17 cellular contexts compared by ENCODE assay signal in the genomic region with DNA sequence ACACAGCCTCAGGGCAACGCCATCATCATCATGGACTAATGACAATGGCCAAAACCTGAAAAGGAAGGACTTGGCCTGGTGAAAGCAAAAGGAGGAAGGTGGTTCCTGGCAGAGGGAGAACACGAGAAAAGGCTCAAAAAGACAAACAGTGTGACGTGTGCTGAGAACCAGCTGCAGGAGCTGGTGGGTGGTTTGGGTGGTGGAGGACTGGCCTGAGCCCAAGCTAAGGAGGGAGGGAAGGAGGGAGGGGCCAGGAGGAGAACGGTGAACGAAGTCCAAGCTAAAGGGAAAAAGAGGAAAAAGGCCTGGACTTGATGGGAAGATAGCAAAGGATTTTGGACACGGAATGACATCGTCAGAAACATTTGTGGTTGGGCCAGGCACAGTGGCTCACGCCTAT.
DNase-seq lines count a peak whose midpoint lies in the region; ATAC-seq and TF ChIP-seq lines count a peak whose summit lies in the region.
"Had no signal": no experiment of that assay in that cellular context is flagged by ENCODE, and none has a peak within 500 bp of the region (broad histone marks: within the 10 kb centered on the region; RNA-seq: fewer than 3 reads in every experiment).

No MANE protein-coding gene starts in this region.

- no peak overlapping the region for H4K5ac ChIP-seq in IMR-90 (ENCODE audit: low read depth, low read length)

- in situ Hi-C loops in IMR-90 (cut with MboI; ENCODE audit: low sequenced_read_pairs): no loop called here

- no peaks in the 10 kb centered on the region for H3K36me3 ChIP-seq in IMR-90 (ENCODE audit: control insufficient read depth, insufficient read depth, low read length)
- no peaks in the 10 kb centered on the region for H3K36me3 ChIP-seq in colonic mucosa
- H3K36me3 ChIP-seq: suprapubic skin had no signal

- no peak overlapping the region for H4K8ac ChIP-seq in IMR-90 (ENCODE audit: low read depth in 2 of 2, low read length in 2 of 2)

- WGBS in IMR-90 (ENCODE audit: extremely low coverage in 2 of 2, insufficient read length in 1 of 2), 2 experiments: 21% methylated on average over 3 of the region's 8 CpGs; no CpG with 5 or more reads in 1 of the 2 experiments

- peaks cover 12% of the 10 kb centered on the region for H3K27me3 Mint-ChIP-seq in nephron progenitor cell (ENCODE audit: low read depth, poor library complexity)
- H3K27me3 Mint-ChIP-seq: activated CD8-positive, alpha-beta T cell treated with anti-CD3 and anti-CD28 coated beads for 36 hours; natural killer cell treated with Interleukin-12 subunit alpha and Interleukin-12 subunit beta and Interleukin-15 and Interleukin-18, amount 100 ng/mL, for 72 hours had no signal

- H2BK5ac ChIP-seq in IMR-90 (ENCODE audit: low read depth, low read length, poor library complexity, severe bottlenecking): no peak overlapping the region

- peak overlapping the region; percentile 91 for H3K27ac Mint-ChIP-seq in nephron progenitor cell
- no peak overlapping the region for H3K27ac Mint-ChIP-seq in activated naive CD4-positive, alpha-beta T cell treated with anti-CD3 and anti-CD28 coated beads, Interleukin-2, amount 50 U/mL, for 72 hours
- H3K27ac Mint-ChIP-seq: activated CD8-positive, alpha-beta T cell treated with anti-CD3 and anti-CD28 coated beads for 36 hours; activated T-cell treated with anti-CD3 and anti-CD28 coated beads, Interleukin-2, amount 50 U/mL, for 72 hours; natural killer cell treated with Interleukin-12 subunit alpha and Interleukin-12 subunit beta and Interleukin-15 and Interleukin-18, amount 100 ng/mL, for 72 hours had no signal

- intact Hi-C loops in IMR-90 (cut with micrococcal nuclease) (no loop called here), colonic mucosa (cut with DNase I) (no loop called here)

- H3K4me3 ChIP-seq in AG10803 (ENCODE audit: low read length) (no peak overlapping the region), IMR-90 (ENCODE audit: insufficient read depth, low read depth, low read length) (no peak overlapping the region), colonic mucosa (no peak overlapping the region)
- H3K4me3 ChIP-seq: suprapubic skin had no signal

- H3K9ac ChIP-seq in IMR-90 (ENCODE audit: low read depth, low read length) (no peak overlapping the region), colonic mucosa (ENCODE audit: low read depth in 2 of 2, low read length in 2 of 2) (no peak overlapping the region)

- POLR2A ChIA-PET in IMR-90 (lab: Charles Lee; ENCODE audit: unreplicated experiment): no interaction called here

- H2AFZ ChIP-seq in IMR-90 (replicated peaks; ENCODE audit: low read length, poor library complexity): peak overlapping the region; percentile 13

- dilution Hi-C loops in IMR-90 (cut with HindIII; ENCODE audit: low sequenced_read_pairs, unreplicated experiment): no loop called here

- peaks cover 29% of the 10 kb centered on the region for H3K4me1 Mint-ChIP-seq in nephron progenitor cell

- H2BK15ac ChIP-seq in IMR-90 (ENCODE audit: low read depth, low read length): no peak overlapping the region

- no peak overlapping the region for H3K27ac ChIP-seq in IMR-90 (ENCODE audit: insufficient read depth, low read length)
- no peak overlapping the region for H3K27ac ChIP-seq in colonic mucosa
- H3K27ac ChIP-seq: suprapubic skin had no signal

- no TSS peak for BruUV-seq in IMR-90 (replicated peaks; lab: Mats Ljungman, UMichigan)

- no peak overlapping the region for H3K56ac ChIP-seq in IMR-90 (ENCODE audit: extremely low read depth, insufficient read depth, low read length)

- CTCF ChIA-PET in IMR-90 (lab: Yijun Ruan, JAX): no interaction called here

- peak overlapping the region; percentile 23; the same call in 1 of the 2 replicates for H2AK5ac ChIP-seq in IMR-90 (ENCODE audit: low read depth, low read length)

- H3K9me1 ChIP-seq in IMR-90 (ENCODE audit: insufficient read depth, low read length): peaks cover 4% of the 10 kb centered on the region; the same call in 1 of the 2 replicates

- H3K4me1 ChIP-seq in IMR-90 (ENCODE audit: control insufficient read depth, insufficient read depth, low read length) (peaks cover 3% of the 10 kb centered on the region; the same call in 1 of the 2 replicates), colonic mucosa (no peaks in the 10 kb centered on the region)

- no peak overlapping the region for H3K4me3 Mint-ChIP-seq in nephron progenitor cell
- H3K4me3 Mint-ChIP-seq: activated CD8-positive, alpha-beta T cell treated with anti-CD3 and anti-CD28 coated beads for 36 hours; activated T-cell treated with anti-CD3 and anti-CD28 coated beads, Interleukin-2, amount 50 U/mL, for 72 hours; natural killer cell treated with Interleukin-12 subunit alpha and Interleukin-12 subunit beta and Interleukin-15 and Interleukin-18, amount 100 ng/mL, for 72 hours had no signal

- H4K20me1 ChIP-seq in IMR-90 (ENCODE audit: insufficient read depth, low read length): no peaks in the 10 kb centered on the region

- peak overlapping the region; percentile 42; the same call in 1 of the 2 replicates for H3K23ac ChIP-seq in IMR-90 (ENCODE audit: low read depth, low read length)

- H2BK120ac ChIP-seq in IMR-90 (ENCODE audit: low read depth, low read length): no peak overlapping the region

- ATAC-seq in IMR-90 (ENCODE audit: low read depth): peak; percentile 67; the same call in 1 of the 2 replicates
- ATAC-seq in activated naive CD4-positive, alpha-beta T cell treated with anti-CD3 and anti-CD28 coated beads, Interleukin-2, amount 50 U/mL, for 72 hours: no peak
- ATAC-seq: activated CD8-positive, alpha-beta T cell treated with anti-CD3 and anti-CD28 coated beads for 36 hours; activated T-cell treated with anti-CD3 and anti-CD28 coated beads, Interleukin-2, amount 50 U/mL, for 72 hours; HCT116 had no signal

- H2AK9ac ChIP-seq in IMR-90 (replicated peaks; ENCODE audit: low read depth, low read length, poor library complexity): no peak overlapping the region

- TF ChIP-seq CTCF in AG10803 (conservative IDR thresholded peaks at IDR 0.05; ENCODE audit: low read length) (no peak), IMR-90 (conservative IDR thresholded peaks at IDR 0.05; ENCODE audit: low read depth, low read length) (no peak), colonic mucosa (IDR thresholded peaks at IDR 0.05) (no peak), nephron progenitor cell (IDR thresholded peaks at IDR 0.05) (no peak)

- no peak overlapping the region for H2BK20ac ChIP-seq in IMR-90 (ENCODE audit: low read depth, low read length)

- TF ChIP-seq RAD21 in IMR-90 (IDR thresholded peaks at IDR 0.05; ENCODE audit: low read length): no peak

- no peak overlapping the region for H3K18ac ChIP-seq in IMR-90 (ENCODE audit: low read depth, low read length)

- peak overlapping the region; percentile 25; the same call in 1 of the 2 replicates for H3K14ac ChIP-seq in IMR-90 (replicated peaks; ENCODE audit: low read depth, low read length)

- H4K91ac ChIP-seq in IMR-90 (ENCODE audit: insufficient read depth, low read depth, low read length): peak overlapping the region; percentile 32; the same call in 1 of the 2 replicates

- peak overlapping the region; percentile 54 for H3K4ac ChIP-seq in IMR-90 (ENCODE audit: low read depth, low read length)

- no peaks in the 10 kb centered on the region for H3K36me3 Mint-ChIP-seq in nephron progenitor cell (ENCODE audit: low read depth)
- H3K36me3 Mint-ChIP-seq in activated naive CD4-positive, alpha-beta T cell treated with anti-CD3 and anti-CD28 coated beads, Interleukin-2, amount 50 U/mL, for 72 hours: no peaks in the 10 kb centered on the region
- H3K36me3 Mint-ChIP-seq: natural killer cell treated with Interleukin-12 subunit alpha and Interleukin-12 subunit beta and Interleukin-15 and Interleukin-18, amount 100 ng/mL, for 72 hours had no signal

- no peaks in the 10 kb centered on the region for H3K9me3 ChIP-seq in IMR-90 (ENCODE audit: control insufficient read depth, insufficient read depth, low read length)
- no peaks in the 10 kb centered on the region for H3K9me3 ChIP-seq in colonic mucosa
- H3K9me3 ChIP-seq: suprapubic skin had no signal

- H3K4me2 ChIP-seq in IMR-90 (ENCODE audit: low read depth, low read length): no peak overlapping the region; the same call in 1 of the 2 replicates

- peaks cover 4 to 7% of the 10 kb centered on the region in 2 experiments; a peak in 2 of 4 replicates for H3K79me1 ChIP-seq in IMR-90 (ENCODE audit: low read depth in 1 of 2, low read length in 2 of 2)

- DNase-seq in AG10803 (ENCODE audit: low read depth) (peak; percentile 14), IMR-90 (peak; percentile 80), colonic mucosa (peak; percentile 32), nephron progenitor cell (no peak), DMS153 treated with DMSO at 0.1 percent for 48 hours (lab: John Stamatoyannopoulos, UW; ENCODE audit: unreplicated experiment) (no peak), NCI-H2081 (lab: John Stamatoyannopoulos, UW) (no peak)
- no peak for DNase-seq in activated naive CD4-positive, alpha-beta T cell treated with anti-CD3 and anti-CD28 coated beads, Interleukin-2, amount 50 U/mL, for 72 hours (ENCODE audit: low spot score in 2 of 2)
- no peak for DNase-seq in stimulated activated CD4-positive, alpha-beta T cell treated with anti-CD3 and anti-CD28 coated beads, Interleukin-4, amount 100 ng/mL, for 24 hours
- DNase-seq: activated CD8-positive, alpha-beta T cell treated with anti-CD3 and anti-CD28 coated beads for 36 hours; activated T-cell treated with anti-CD3 and anti-CD28 coated beads, Interleukin-2, amount 50 U/mL, for 72 hours; mammary epithelial cell; NCI-H2081 treated with DMSO at 0.1 percent for 48 hours; NCI-H748 treated with DMSO at 0.1 percent for 48 hours; retina had no signal

- TF ChIP-seq POLR2A in IMR-90 (IDR thresholded peaks at IDR 0.05; ENCODE audit: low read depth, low read length): no peak

- H3K9me3 Mint-ChIP-seq in nephron progenitor cell: peaks cover 8% of the 10 kb centered on the region
- no peaks in the 10 kb centered on the region for H3K9me3 Mint-ChIP-seq in activated naive CD4-positive, alpha-beta T cell treated with anti-CD3 and anti-CD28 coated beads, Interleukin-2, amount 50 U/mL, for 72 hours
- H3K9me3 Mint-ChIP-seq: activated CD8-positive, alpha-beta T cell treated with anti-CD3 and anti-CD28 coated beads for 36 hours; activated T-cell treated with anti-CD3 and anti-CD28 coated beads, Interleukin-2, amount 50 U/mL, for 72 hours; natural killer cell treated with Interleukin-12 subunit alpha and Interleukin-12 subunit beta and Interleukin-15 and Interleukin-18, amount 100 ng/mL, for 72 hours had no signal

- no peaks in the 10 kb centered on the region for H3K27me3 ChIP-seq in IMR-90 (ENCODE audit: control insufficient read depth, insufficient read depth, low read length)
- no peaks in the 10 kb centered on the region for H3K27me3 ChIP-seq in colonic mucosa
- H3K27me3 ChIP-seq: suprapubic skin had no signal

TF ChIP-seq in IMR-90, 13 proteins besides CTCF, POLR2A, EP300 and RAD21:
- TF ChIP-seq FOS (IDR thresholded peaks at IDR 0.05; ENCODE audit: low read depth, low read length): no peak
- peak; percentile 32; the same call in 1 of the 2 replicates for TF ChIP-seq MAZ (IDR thresholded peaks at IDR 0.05; ENCODE audit: borderline replicate concordance, low read depth, low read length)

Comparison
In these comparisons a context has a peak if more than half of its experiments do, and no peak if none do; other contexts are left out.
1. DNase-seq: peak in AG10803 (single experiment), IMR-90 (single experiment) and colonic mucosa (single experiment); none in nephron progenitor cell (single experiment), activated naive CD4-positive, alpha-beta T cell treated with anti-CD3 and anti-CD28 coated beads, Interleukin-2, amount 50 U/mL, for 72 hours (0 of 2), DMS153 treated with DMSO at 0.1 percent for 48 hours (single experiment), NCI-H2081 (0 of 2) and stimulated activated CD4-positive, alpha-beta T cell treated with anti-CD3 and anti-CD28 coated beads, Interleukin-4, amount 100 ng/mL, for 24 hours (single experiment).